In genomic region chr19:16896913-16897571, GRCh38 we compare ENCODE assay signal across 8 cellular contexts. TPM values are rescaled to one million over a fixed set of nuclear protein-coding genes. Genes with fewer than 3 reads are reported as not detected.
A peak's percentile ranks its signal among the peaks of the same experiment; 100 is the strongest.
DNase-seq lines count a peak whose midpoint lies in the region; ATAC-seq and TF ChIP-seq lines count a peak whose summit lies in the region.

No MANE protein-coding gene starts in this region.

- H3K9me3 ChIP-seq in BE2C (no peaks in the 10 kb centered on the region), breast epithelium (no peaks in the 10 kb centered on the region)

- H3K27ac ChIP-seq in breast epithelium, result peak overlapping the region; percentile 85 to 87
- peak overlapping the region in 19 of 21 experiments; percentile 3 to 82 (median 65) for H3K27ac ChIP-seq in skin epidermis

- peaks cover 6% of the 10 kb centered on the region; the same call in 1 of the 2 replicates for H3K4me1 ChIP-seq in BE2C
- no peaks in the 10 kb centered on the region for H3K4me1 ChIP-seq in breast epithelium

- peak; percentile 96 for DNase-seq in BE2C
- DNase-seq in LoVo (ENCODE audit: low spot score), result peak; percentile 81
- peak; percentile 95 to 98 for DNase-seq in breast epithelium (ENCODE audit: low spot score in 2 of 2)
- DNase-seq in iPS-NIHi7 (ENCODE audit: extremely low spot score), result peak; percentile 99
- DNase-seq in Kasumi-1 (lab: John Stamatoyannopoulos, UW), result no peak

- peak; percentile 45 for ATAC-seq in GM21515 (IDR thresholded peaks at IDR 0.05; ENCODE audit: unreplicated experiment)

- no peak for TF ChIP-seq POLR2A in breast epithelium (IDR thresholded peaks at IDR 0.05)

- H3K4me3 ChIP-seq in BE2C (ENCODE audit: low read depth, low read length) (peak overlapping the region; percentile 48), WI38 (ENCODE audit: low read depth, low read length) (peak overlapping the region; percentile 63), breast epithelium (peak overlapping the region; percentile 54 to 81 (median 62)), skin epidermis (peak overlapping the region; percentile 33 to 52 (median 49))

- H3K27me3 ChIP-seq in BE2C, result no peaks in the 10 kb centered on the region
- H3K27me3 ChIP-seq in breast epithelium, result no peaks in the 10 kb centered on the region

- H3K36me3 ChIP-seq in BE2C, result no peaks in the 10 kb centered on the region
- H3K36me3 ChIP-seq in breast epithelium, result no peaks in the 10 kb centered on the region

- TF ChIP-seq CTCF in BE2C (IDR thresholded peaks at IDR 0.05; ENCODE audit: low read depth, low read length) (no peak), WI38 (IDR thresholded peaks at IDR 0.05; ENCODE audit: low read depth, low read length) (no peak), breast epithelium (IDR thresholded peaks at IDR 0.05) (no peak)

- intact Hi-C loops in breast epithelium (cut with DNase I; ENCODE audit: low total_unique reads), result loop anchor here (1.0 kb wide), 1 partner anchor 41 kb away; no protein-coding TSS in a partner anchor

RNA-seq across cellular contexts. Expression of gene F2RL3, which starts 8.2 kb away (rescaled TPM):
- polyA plus RNA-seq in BE2C (2012; ENCODE audit: insufficient read depth, insufficient read length, low read depth), result 0.99 TPM
- total RNA-seq in breast epithelium, result 10 to 100 TPM in 1 of 3 donors, 1 to 10 TPM in 1, under 1 TPM in 1; 0.32 to 27.5 (median 4.2) TPM

Comparison
In these comparisons a context has a peak if more than half of its experiments do, and no peak if none do; other contexts are left out.
1. DNase-seq: peak in BE2C (single experiment), LoVo (single experiment), breast epithelium (2 of 2) and iPS-NIHi7 (single experiment); none in Kasumi-1 (0 of 2).
2. Peak in every context shown above with its lines, with median percentiles within 50 percentile points of each other: H3K4me3 ChIP-seq.